In the genomic region with DNA sequence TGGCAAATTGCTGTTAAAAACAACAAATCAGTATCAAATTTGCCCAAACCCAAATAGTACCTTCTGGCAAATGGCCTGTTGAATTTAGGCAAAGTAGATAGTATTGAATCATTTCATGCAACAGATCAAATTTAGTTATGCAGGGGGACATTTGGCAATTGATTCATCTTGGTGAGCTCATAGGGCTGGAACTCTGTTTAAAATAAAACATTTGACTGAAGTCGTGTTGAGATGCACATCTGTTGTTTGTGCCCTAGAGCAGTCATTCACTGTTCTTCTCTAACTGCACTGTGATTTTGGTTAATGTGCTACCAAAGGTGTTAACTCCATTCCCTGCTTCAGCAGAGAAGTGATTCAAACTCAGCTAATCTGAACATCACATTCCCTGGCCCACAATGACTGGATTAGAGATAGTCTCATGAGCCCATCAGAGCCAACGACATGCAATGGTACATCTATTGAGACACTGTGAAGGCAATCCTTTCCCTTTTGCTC, we compare ENCODE assay signal across 16 cellular contexts. TPM values are rescaled to one million over a fixed set of nuclear protein-coding genes. Genes with fewer than 3 reads are reported as not detected.
A peak's percentile ranks its signal among the peaks of the same experiment; 100 is the strongest.
DNase-seq lines count a peak whose midpoint lies in the region; ATAC-seq and TF ChIP-seq lines count a peak whose summit lies in the region.
"Had no signal": no experiment of that assay in that cellular context is flagged by ENCODE, and none has a peak within 500 bp of the region (broad histone marks: within the 10 kb centered on the region; RNA-seq: fewer than 3 reads in every experiment).

No MANE protein-coding gene starts in this region.

- H3K4me1 ChIP-seq in uterus (no peaks in the 10 kb centered on the region), spleen (no peaks in the 10 kb centered on the region)
- H3K4me1 ChIP-seq: SJSA1 had no signal

- H3K4me1 Mint-ChIP-seq in nephron, result peaks cover 16% of the 10 kb centered on the region

- H3K36me3 Mint-ChIP-seq in nephron (ENCODE audit: low read depth), result no peaks in the 10 kb centered on the region

- DNase-seq in NCI-H1694 treated with DMSO at 0.1 percent for 48 hours (lab: John Stamatoyannopoulos, UW) (peak; percentile 40), NCI-H1694 (lab: John Stamatoyannopoulos, UW) (no peak), coronary artery (ENCODE audit: low spot score) (no peak), uterus (no peak), spleen (no peak)
- DNase-seq: 8988T, DMS53, GDM1, H7, NCI-H1436, PC-3 had no signal

- ATAC-seq in HG03139 (IDR thresholded peaks at IDR 0.05; ENCODE audit: unreplicated experiment) (no peak), GM19452 (IDR thresholded peaks at IDR 0.05; ENCODE audit: unreplicated experiment) (no peak)
- ATAC-seq: PC-3 had no signal

- H3K27ac Mint-ChIP-seq in nephron, result peak overlapping the region; percentile 7 to 71 (median 52)

- TF ChIP-seq CTCF in coronary artery (IDR thresholded peaks at IDR 0.05) (no peak), nephron (IDR thresholded peaks at IDR 0.05; ENCODE audit: unreplicated experiment in 3 of 3) (no peak), uterus (IDR thresholded peaks at IDR 0.05) (no peak), spleen (IDR thresholded peaks at IDR 0.05 in 8 of 11, conservative IDR thresholded peaks at IDR 0.05 in 3 of 11) (no peak)

- WGBS in spleen, 5 donors, result 79 to 91% (median 88%) methylated on average over 2 of the region's 2 CpGs

- H3K4me3 ChIP-seq in coronary artery (peak overlapping the region; percentile 18), uterus (no peak overlapping the region), spleen (no peak overlapping the region)
- H3K4me3 ChIP-seq: BLaER1 treated with 17β-estradiol and CSF1 and Interleukin-3, amounts not matched to agents 10 nM and 100 nM; SJSA1 had no signal

- no peaks in the 10 kb centered on the region for H3K36me3 ChIP-seq in uterus
- H3K36me3 ChIP-seq in spleen, result no peaks in the 10 kb centered on the region
- H3K36me3 ChIP-seq: BLaER1 treated with 17β-estradiol and CSF1 and Interleukin-3, amounts not matched to agents 10 nM and 100 nM; SJSA1 had no signal

- H3K27ac ChIP-seq in coronary artery (peak overlapping the region; percentile 74 to 87), uterus (peak overlapping the region; percentile 6 to 46), spleen (no peak overlapping the region)
- H3K27ac ChIP-seq: BLaER1 treated with 17β-estradiol and CSF1 and Interleukin-3, amounts not matched to agents 10 nM and 100 nM; SJSA1 had no signal

- H3K27me3 Mint-ChIP-seq in nephron (ENCODE audit: low read depth), result no peaks in the 10 kb centered on the region

- intact Hi-C loops in uterus (cut with DNase I; ENCODE audit: low total_unique reads), result no loop called here
- intact Hi-C loops in spleen (cut with DNase I; ENCODE audit: low total_unique reads), result no loop called here

- TF ChIP-seq POLR2A in uterus (IDR thresholded peaks at IDR 0.05) (no peak), spleen (IDR thresholded peaks at IDR 0.05) (no peak)

- no peaks in the 10 kb centered on the region for H3K9me3 Mint-ChIP-seq in nephron

- no peak overlapping the region for H3K4me3 Mint-ChIP-seq in nephron

- H3K27me3 ChIP-seq in uterus (no peaks in the 10 kb centered on the region), spleen (replicated peaks in 1 of 7) (no peaks in the 10 kb centered on the region)
- H3K27me3 ChIP-seq: BLaER1 treated with 17β-estradiol and CSF1 and Interleukin-3, amounts not matched to agents 10 nM and 100 nM; SJSA1 had no signal

- no peaks in the 10 kb centered on the region for H3K9me3 ChIP-seq in uterus
- no peaks in the 10 kb centered on the region for H3K9me3 ChIP-seq in spleen
- H3K9me3 ChIP-seq: BLaER1 treated with 17β-estradiol and CSF1 and Interleukin-3, amounts not matched to agents 10 nM and 100 nM; SJSA1 had no signal

RNA-seq across cellular contexts. Expression of a gene that starts 44.0 kb away (rescaled TPM):
- total RNA-seq in uterus (10 to 100 TPM; 14.1 to 69.0 (median 29.7) TPM), spleen (10 to 100 TPM in 6 of 7 donors, 1 to 10 TPM in 1; 8.9 to 27.0 (median 15.5) TPM)
- polyA plus RNA-seq in spleen, result 10 to 100 TPM; 25.0 to 38.6 (median 33.3) TPM

Comparison
In these comparisons a context has a peak if more than half of its experiments do, and no peak if none do; other contexts are left out.
1. H3K27ac ChIP-seq: peak in coronary artery (2 of 2) and uterus (2 of 2); none in spleen (0 of 8).